In genomic region chr2:11342561-11343343, GRCh38 we compare ENCODE assay signal across 1 cellular context.
TF ChIP-seq lines count a peak whose summit lies in the region.

No MANE protein-coding gene starts in this region.

TF ChIP-seq in HepG2, 621 proteins besides CTCF, POLR2A, EP300 and RAD21 (continued from another document and continues in another):
- TF ChIP-seq TBX3 (IDR thresholded peaks at IDR 0.05; ENCODE audit: borderline replicate concordance), result peak; percentile 19; the same call in 1 of the 2 replicates
- TF ChIP-seq ZBTB46 (CRISPR knock-in tag; IDR thresholded peaks at IDR 0.05; ENCODE audit: borderline replicate concordance), result no peak
- no peak for TF ChIP-seq RARG (CRISPR knock-in tag; IDR thresholded peaks at IDR 0.05; ENCODE audit: low read depth)
- peak; percentile 91 for TF ChIP-seq FOSL1 (CRISPR knock-in tag; IDR thresholded peaks at IDR 0.05; ENCODE audit: borderline replicate concordance)
- no peak for TF ChIP-seq ZNF83 (CRISPR knock-in tag; IDR thresholded peaks at IDR 0.05; ENCODE audit: borderline replicate concordance)
- TF ChIP-seq FOSL2 (CRISPR knock-in tag; IDR thresholded peaks at IDR 0.05), result peak; percentile 97
- TF ChIP-seq KDM3A (CRISPR knock-in tag; IDR thresholded peaks at IDR 0.05; ENCODE audit: low read depth), result 0 out of 2 replicates have a peak, but pooled peaks have one; percentile 24
- peak; percentile 70 for TF ChIP-seq TAF1 (CRISPR knock-in tag; IDR thresholded peaks at IDR 0.05)
- TF ChIP-seq TFDP2 (CRISPR knock-in tag; IDR thresholded peaks at IDR 0.05), result peak; percentile 32; the same call in 1 of the 2 replicates
- no peak for TF ChIP-seq ZNF775 (CRISPR knock-in tag; IDR thresholded peaks at IDR 0.05; ENCODE audit: borderline replicate concordance)
- TF ChIP-seq ZNF639 (CRISPR knock-in tag; conservative IDR thresholded peaks at IDR 0.05), result no peak
- TF ChIP-seq FOXP1 (IDR thresholded peaks at IDR 0.05), result no peak
- TF ChIP-seq FOXP1 (CRISPR knock-in tag; IDR thresholded peaks at IDR 0.05), result peak; percentile 17; the same call in 1 of the 2 replicates
- TF ChIP-seq PAF1 (CRISPR knock-in tag; IDR thresholded peaks at IDR 0.05), result no peak
- TF ChIP-seq ZNF841 (CRISPR knock-in tag; IDR thresholded peaks at IDR 0.05; ENCODE audit: borderline replicate concordance), result no peak
- no peak for TF ChIP-seq ZNF567 (CRISPR knock-in tag; IDR thresholded peaks at IDR 0.05; ENCODE audit: borderline replicate concordance)
- TF ChIP-seq GTF3A (CRISPR knock-in tag; conservative IDR thresholded peaks at IDR 0.05), result no peak
- TF ChIP-seq ZNF232 (CRISPR knock-in tag; IDR thresholded peaks at IDR 0.05; ENCODE audit: borderline replicate concordance), result peak; percentile 77
- TF ChIP-seq BRF2 (CRISPR knock-in tag; IDR thresholded peaks at IDR 0.05), result no peak
- TF ChIP-seq SATB2 (CRISPR knock-in tag; IDR thresholded peaks at IDR 0.05), result no peak
- peak; percentile 80 for TF ChIP-seq CCAR2 (optimal IDR thresholded peaks at IDR 0.05; ENCODE audit: low read depth, low read length)
- TF ChIP-seq ATF3 (CRISPR knock-in tag; IDR thresholded peaks at IDR 0.05), result peak; percentile 40; the same call in 1 of the 2 replicates
- TF ChIP-seq CSRNP2 (CRISPR knock-in tag; conservative IDR thresholded peaks at IDR 0.05; ENCODE audit: low read depth), result no peak
- TF ChIP-seq POLR2G (IDR thresholded peaks at IDR 0.05; ENCODE audit: low read depth, low read length), result peak; percentile 73
- no peak; the same call in 1 of the 2 replicates for TF ChIP-seq HOMEZ (CRISPR knock-in tag; IDR thresholded peaks at IDR 0.05; ENCODE audit: low read depth)
- TF ChIP-seq RXRB (CRISPR knock-in tag; IDR thresholded peaks at IDR 0.05; ENCODE audit: borderline replicate concordance), result peak; percentile 63
- peak; percentile 54; the same call in 1 of the 2 replicates for TF ChIP-seq JUND (CRISPR knock-in tag; IDR thresholded peaks at IDR 0.05)
- no peak for TF ChIP-seq HMG20B (CRISPR knock-in tag; conservative IDR thresholded peaks at IDR 0.05)
- no peak for TF ChIP-seq ZNF234 (CRISPR knock-in tag; conservative IDR thresholded peaks at IDR 0.05)
- no peak for TF ChIP-seq PBX3 (CRISPR knock-in tag; IDR thresholded peaks at IDR 0.05; ENCODE audit: borderline replicate concordance)
- TF ChIP-seq MYPOP (CRISPR knock-in tag; IDR thresholded peaks at IDR 0.05), result 0 out of 2 replicates have a peak, but pooled peaks have one; percentile 16
- no peak for TF ChIP-seq SRSF9 (IDR thresholded peaks at IDR 0.05; ENCODE audit: borderline replicate concordance, insufficient read depth, low read depth, low read length, poor library complexity, severe bottlenecking)
- TF ChIP-seq ZBTB14 (CRISPR knock-in tag; IDR thresholded peaks at IDR 0.05), result peak; percentile 45; the same call in 1 of the 2 replicates
- TF ChIP-seq EEA1 (CRISPR knock-in tag; IDR thresholded peaks at IDR 0.05; ENCODE audit: borderline replicate concordance), result no peak
- TF ChIP-seq MEF2D (CRISPR knock-in tag; IDR thresholded peaks at IDR 0.05), result no peak
- TF ChIP-seq ZNF12 (CRISPR knock-in tag; IDR thresholded peaks at IDR 0.05), result no peak
- TF ChIP-seq PATZ1 (CRISPR knock-in tag; IDR thresholded peaks at IDR 0.05), result peak; percentile 66; the same call in 1 of the 2 replicates
- no peak for TF ChIP-seq ATF7 (IDR thresholded peaks at IDR 0.05)
- TF ChIP-seq ATF7 (CRISPR knock-in tag; IDR thresholded peaks at IDR 0.05), result no peak
- peak; percentile 48 for TF ChIP-seq ZKSCAN8 (CRISPR knock-in tag; IDR thresholded peaks at IDR 0.05; ENCODE audit: borderline replicate concordance)
- TF ChIP-seq ZBED4 (CRISPR knock-in tag; IDR thresholded peaks at IDR 0.05; ENCODE audit: borderline replicate concordance), result 0 out of 2 replicates have a peak, but pooled peaks have one; percentile 1
- TF ChIP-seq ASH2L (IDR thresholded peaks at IDR 0.05; ENCODE audit: insufficient read length, low read depth, low read length), result peak; percentile 57
